25 cellular contexts compared by ENCODE assay signal in genomic region chr15:66065325-66065724, GRCh38.
"Had no signal": no experiment of that assay in that cellular context is flagged by ENCODE, and none has a peak within 500 bp of the region (broad histone marks: within the 10 kb centered on the region; RNA-seq: fewer than 3 reads in every experiment).

No MANE protein-coding gene starts in this region.

- H3K27me3 ChIP-seq: right lobe of liver, testis had no signal

- H3K4me3 ChIP-seq: coronary artery, esophagus squamous epithelium, lower lobe of right lung, right lobe of liver, spleen, testis, tibial artery had no signal

- DNase-seq: dermis blood vessel endothelial cell; effector memory CD4-positive, alpha-beta T cell; erythroblast; esophagus squamous epithelium; hypothalamus; immature natural killer cell; islet precursor cell; left ventricle myocardium superior; lower lobe of right lung; naive B cell; right lobe of liver; spleen; stimulated activated CD4-positive, alpha-beta T cell treated with anti-CD3 and anti-CD28 coated beads, Interleukin-4, amount 100 ng/mL, for 4 hours; stimulated activated naive CD8-positive, alpha-beta T cell treated with anti-CD3 and anti-CD28 coated beads, Interleukin-15, Interleukin-2, amounts not matched to agents 100 U/mL and 50 U/mL, for 24 hours; substantia nigra; testis; tibial artery had no signal

- H2AFZ ChIP-seq: parathyroid adenoma had no signal

- H3K4me1 Mint-ChIP-seq: immature natural killer cell; naive B cell; neural crest cell; stimulated activated memory B cell treated with anti-CD40 and anti-IgM and Interleukin-4, amounts not matched to agents 10 μg/mL and 1 μg/mL and 100 μg/mL, for 72 hours had no signal

- H3K9me3 ChIP-seq: esophagus squamous epithelium, lower lobe of right lung, right lobe of liver, testis, tibial artery had no signal

- H3K9ac ChIP-seq: parathyroid adenoma had no signal

- H3K27ac ChIP-seq: coronary artery, esophagus squamous epithelium, lower lobe of right lung, parathyroid adenoma, right lobe of liver, spleen, testis, tibial artery had no signal

- H3K36me3 Mint-ChIP-seq: immature natural killer cell; naive B cell; natural killer cell treated with Interleukin-12 subunit alpha and Interleukin-12 subunit beta and Interleukin-15 and Interleukin-18, amount 100 ng/mL, for 72 hours; stimulated activated memory B cell treated with anti-CD40 and anti-IgM and Interleukin-4, amounts not matched to agents 10 μg/mL and 1 μg/mL and 100 μg/mL, for 72 hours; type B pancreatic cell had no signal

- FAIRE-seq: endometrium, frontal cortex had no signal

- H3K9me3 Mint-ChIP-seq: immature natural killer cell; natural killer cell treated with Interleukin-12 subunit alpha and Interleukin-12 subunit beta and Interleukin-15 and Interleukin-18, amount 100 ng/mL, for 72 hours; neural crest cell; type B pancreatic cell had no signal

- H3K79me2 ChIP-seq: parathyroid adenoma had no signal

- H3K4me1 ChIP-seq: lower lobe of right lung, parathyroid adenoma, right lobe of liver, spleen, testis, tibial artery had no signal

- H3K36me3 ChIP-seq: esophagus squamous epithelium, lower lobe of right lung, right lobe of liver, spleen, tibial artery had no signal

- H3K27ac Mint-ChIP-seq: immature natural killer cell; naive B cell; natural killer cell treated with Interleukin-12 subunit alpha and Interleukin-12 subunit beta and Interleukin-15 and Interleukin-18, amount 100 ng/mL, for 72 hours; stimulated activated memory B cell treated with anti-CD40 and anti-IgM and Interleukin-4, amounts not matched to agents 10 μg/mL and 1 μg/mL and 100 μg/mL, for 72 hours; type B pancreatic cell had no signal

- H3K4me3 Mint-ChIP-seq: immature natural killer cell; naive B cell; natural killer cell treated with Interleukin-12 subunit alpha and Interleukin-12 subunit beta and Interleukin-15 and Interleukin-18, amount 100 ng/mL, for 72 hours; neural crest cell; stimulated activated memory B cell treated with anti-CD40 and anti-IgM and Interleukin-4, amounts not matched to agents 10 μg/mL and 1 μg/mL and 100 μg/mL, for 72 hours; type B pancreatic cell had no signal
